ENCODE assay signal across 8 cellular contexts in genomic region chr16:4625617-4626159, GRCh38. TPM values are rescaled to one million over a fixed set of nuclear protein-coding genes. Genes with fewer than 3 reads are reported as not detected.
A peak's percentile ranks its signal among the peaks of the same experiment; 100 is the strongest.
DNase-seq lines count a peak whose midpoint lies in the region; ATAC-seq and TF ChIP-seq lines count a peak whose summit lies in the region.

No MANE protein-coding gene starts in this region.

- no TSS peak for BruUV-seq in OCI-LY7 (replicated peaks; lab: Mats Ljungman, UMichigan)

- peaks cover 28% of the 10 kb centered on the region; the same call in 1 of the 2 replicates for H3K79me2 ChIP-seq in OCI-LY7 (ENCODE audit: insufficient read depth, low read depth, low read length)

- no peak for TF ChIP-seq CTCF in OCI-LY7 (conservative IDR thresholded peaks at IDR 0.05; ENCODE audit: low read length)
- TF ChIP-seq CTCF in epithelial cell of esophagus (IDR thresholded peaks at IDR 0.05; ENCODE audit: insufficient read depth, low read depth, low read length, missing control alignments): no peak
- no peak for TF ChIP-seq CTCF in neutrophil (IDR thresholded peaks at IDR 0.05)

- H3K4me3 ChIP-seq in OCI-LY7 (ENCODE audit: low read depth, low read length, poor library complexity, severe bottlenecking) (peak overlapping the region; percentile 99), epithelial cell of esophagus (ENCODE audit: low read length) (peak overlapping the region; percentile 84), neutrophil (ENCODE audit: low read depth in 1 of 2, low read length in 1 of 2) (peak overlapping the region; percentile 75 to 84)

- POLR2A ChIA-PET in OCI-LY7 (lab: Charles Lee): interaction anchor here (1.5 kb wide), 1 partner anchor 18 kb away, joined by 4 read pairs; no protein-coding TSS in a partner anchor

- H2AFZ ChIP-seq in OCI-LY7 (ENCODE audit: low read length): peak overlapping the region; percentile 72; the same call in 1 of the 2 replicates

- intact Hi-C loops in OCI-LY7 (cut with micrococcal nuclease; ENCODE audit: unreplicated experiment): no loop called here

- H3K27me3 ChIP-seq in neutrophil: no peaks in the 10 kb centered on the region

- CTCF ChIA-PET in OCI-LY7 (lab: Charles Lee; ENCODE audit: unreplicated experiment): no interaction called here

- peaks cover 21% of the 10 kb centered on the region for H3K4me1 ChIP-seq in OCI-LY7 (ENCODE audit: insufficient read depth, low read length, poor library complexity, severe bottlenecking)
- peaks cover 68 to 69% of the 10 kb centered on the region in 2 experiments for H3K4me1 ChIP-seq in neutrophil (ENCODE audit: control insufficient read depth in 1 of 2, insufficient read depth in 1 of 2, low read depth in 1 of 2, low read length in 1 of 2)

- peak; percentile 6 for ATAC-seq in GM19324 (IDR thresholded peaks at IDR 0.05; ENCODE audit: low FRiP score, unreplicated experiment)
- no peak for ATAC-seq in GM21529 (IDR thresholded peaks at IDR 0.05; ENCODE audit: unreplicated experiment)
- ATAC-seq in GM21723 (IDR thresholded peaks at IDR 0.05; ENCODE audit: unreplicated experiment): no peak

- H3K27ac ChIP-seq in OCI-LY7 (ENCODE audit: low read depth, low read length, poor library complexity, severe bottlenecking) (peak overlapping the region; percentile 15), neutrophil (peak overlapping the region; percentile 98)

- no peaks in the 10 kb centered on the region for H4K20me1 ChIP-seq in OCI-LY7 (ENCODE audit: insufficient read depth, low read length)

- DNase-seq in OCI-LY7 (ENCODE audit: low spot score): no peak
- no peak for DNase-seq in epithelial cell of esophagus (ENCODE audit: low read depth)
- DNase-seq in nucleus accumbens (lab: John Stamatoyannopoulos, UW): no peak
- no peak for DNase-seq in NCI-H2029 (lab: John Stamatoyannopoulos, UW)

- H3K9me2 ChIP-seq in OCI-LY7 (ENCODE audit: insufficient read depth, low read length): no peaks in the 10 kb centered on the region

- H3K4me2 ChIP-seq in OCI-LY7 (ENCODE audit: low read length): peak overlapping the region; percentile 93

- no peaks in the 10 kb centered on the region for H3K9me3 ChIP-seq in OCI-LY7 (ENCODE audit: low read length)
- no peaks in the 10 kb centered on the region for H3K9me3 ChIP-seq in neutrophil

- peaks cover 7% of the 10 kb centered on the region for H3K36me3 ChIP-seq in OCI-LY7 (ENCODE audit: insufficient read depth, low read length)
- H3K36me3 ChIP-seq in neutrophil: no peaks in the 10 kb centered on the region

RNA-seq across cellular contexts. Expression of gene MGRN1, which starts 1.1 kb away (rescaled TPM):
- total RNA-seq in OCI-LY7 (2014; rRNA removed; shearing (Covaris generic)): 14.1 and 14.3 TPM in 2 replicates
- total RNA-seq in OCI-LY7 (2022): 43.1 and 45.4 TPM in 2 replicates

RNA-seq across cellular contexts. Expression of gene UBALD1, which starts 11.0 kb away (rescaled TPM):
- 11.1 and 12.6 TPM in 2 replicates for total RNA-seq in OCI-LY7 (2014; rRNA removed; shearing (Covaris generic))
- total RNA-seq in OCI-LY7 (2022): 34.1 and 34.9 TPM in 2 replicates
